In the genomic region with DNA sequence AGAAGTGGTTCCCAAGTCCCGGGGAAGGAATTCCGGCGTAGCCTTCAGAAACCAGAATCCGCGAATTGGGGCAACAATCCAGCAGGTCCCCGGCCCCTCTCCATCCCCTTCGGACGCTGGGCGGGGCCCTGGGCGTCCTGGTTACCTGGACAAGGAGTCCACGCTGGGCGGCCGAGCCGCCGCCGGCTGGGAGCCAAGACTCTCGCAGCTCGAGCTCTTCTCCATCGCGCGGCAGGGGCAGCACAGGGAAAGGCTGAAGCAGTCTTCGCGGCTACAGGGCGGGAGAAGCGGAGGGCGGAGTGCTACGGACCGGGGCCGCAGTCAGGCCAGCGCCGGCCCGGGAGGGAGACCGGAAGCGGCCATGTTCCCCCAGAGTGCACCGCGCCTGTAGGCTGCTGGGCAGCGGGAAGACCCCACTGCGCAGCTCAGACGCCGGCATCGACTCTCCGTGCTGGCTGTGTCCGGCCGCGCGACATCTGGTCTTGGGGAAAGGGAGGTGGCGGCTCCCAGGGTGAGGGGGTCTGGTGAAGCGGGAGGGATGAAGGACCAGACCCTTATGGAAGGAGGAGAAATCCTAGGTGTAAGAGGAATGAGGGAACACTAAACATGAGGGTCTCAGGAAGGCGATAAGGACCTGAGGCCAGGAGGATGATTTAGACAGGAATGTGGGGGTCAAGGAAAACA, we compare ENCODE assay signal across 1 cellular context.
TF ChIP-seq lines count a peak whose summit lies in the region.

A gene (minus strand): TSS at position 378 of the 684 bp plus-strand sequence. CDS start 153 bp downstream, at position 225.

TF ChIP-seq in HEK293, 187 proteins besides CTCF, POLR2A, EP300 and RAD21 (continued from another document and continues in another):
- TF ChIP-seq ZNF274 (IDR thresholded peaks at IDR 0.05; ENCODE audit: low read length) (no peak), ZNF274 (tag by site-specific recombination; IDR thresholded peaks at IDR 0.05; ENCODE audit: borderline replicate concordance) (no peak), SP2 (tag by site-specific recombination; IDR thresholded peaks at IDR 0.05) (peak; percentile 55), ZFP37 (tag by site-specific recombination; IDR thresholded peaks at IDR 0.05) (peak; percentile 89; the same call in 1 of the 2 replicates), KLF16 (tag by site-specific recombination; IDR thresholded peaks at IDR 0.05) (peak; percentile 54; the same call in 1 of the 2 replicates), ZBTB48 (tag by site-specific recombination; IDR thresholded peaks at IDR 0.05) (peak; percentile 11; the same call in 1 of the 2 replicates), KLF1 (tag by site-specific recombination; IDR thresholded peaks at IDR 0.05) (peak; percentile 29; the same call in 1 of the 2 replicates), ZNF629 (tag by site-specific recombination; IDR thresholded peaks at IDR 0.05) (peak; percentile 54), ZNF624 (tag by site-specific recombination; IDR thresholded peaks at IDR 0.05) (no peak), OVOL3 (tag by site-specific recombination; IDR thresholded peaks at IDR 0.05) (no peak), ZNF571 (tag by site-specific recombination; IDR thresholded peaks at IDR 0.05) (no peak), ZNF211 (tag by site-specific recombination; IDR thresholded peaks at IDR 0.05; ENCODE audit: low read depth) (no peak), ZNF660 (tag by site-specific recombination; IDR thresholded peaks at IDR 0.05) (peak; percentile 70), MYNN (tag by site-specific recombination; IDR thresholded peaks at IDR 0.05; ENCODE audit: borderline replicate concordance) (no peak), ZNF202 (tag by site-specific recombination; IDR thresholded peaks at IDR 0.05; ENCODE audit: borderline replicate concordance) (no peak), ZFHX2 (tag by site-specific recombination; conservative IDR thresholded peaks at IDR 0.05) (no peak), SP3 (tag by site-specific recombination; IDR thresholded peaks at IDR 0.05) (peak; percentile 64), ZNF555 (tag by site-specific recombination; conservative IDR thresholded peaks at IDR 0.05) (no peak), ZNF175 (tag by site-specific recombination; IDR thresholded peaks at IDR 0.05) (no peak), BCL11B (tag by site-specific recombination; IDR thresholded peaks at IDR 0.05; ENCODE audit: low read depth) (peak; percentile 95), OSR2 (tag by site-specific recombination; IDR thresholded peaks at IDR 0.05) (no peak), ZNF292 (tag by site-specific recombination; IDR thresholded peaks at IDR 0.05; ENCODE audit: borderline replicate concordance, low read depth) (no peak), ZNF311 (tag by site-specific recombination; IDR thresholded peaks at IDR 0.05; ENCODE audit: borderline replicate concordance) (no peak), ZNF335 (tag by site-specific recombination; conservative IDR thresholded peaks at IDR 0.05) (peak; percentile 99), KLF7 (tag by site-specific recombination; IDR thresholded peaks at IDR 0.05; ENCODE audit: borderline replicate concordance) (peak; percentile 29; the same call in 1 of the 2 replicates), ZNF121 (tag by site-specific recombination; IDR thresholded peaks at IDR 0.05) (0 out of 2 replicates have a peak, but pooled peaks have one; percentile 21), ZNF501 (tag by site-specific recombination; IDR thresholded peaks at IDR 0.05) (peak; percentile 92), ZNF600 (tag by site-specific recombination; IDR thresholded peaks at IDR 0.05) (peak; percentile 40; the same call in 1 of the 2 replicates), GLIS2 (tag by site-specific recombination; IDR thresholded peaks at IDR 0.05) (peak; percentile 86), YY2 (tag by site-specific recombination; IDR thresholded peaks at IDR 0.05) (peak; percentile 74), SALL2 (tag by site-specific recombination; IDR thresholded peaks at IDR 0.05; ENCODE audit: borderline replicate concordance) (no peak), BCL11A (tag by site-specific recombination; IDR thresholded peaks at IDR 0.05; ENCODE audit: low read depth) (peak; percentile 74), ZBTB20 (tag by site-specific recombination; IDR thresholded peaks at IDR 0.05) (peak; percentile 86), ZNF747 (tag by site-specific recombination; IDR thresholded peaks at IDR 0.05) (no peak), ZNF558 (tag by site-specific recombination; IDR thresholded peaks at IDR 0.05) (no peak; the same call in 1 of the 2 replicates), ZNF2 (tag by site-specific recombination; IDR thresholded peaks at IDR 0.05) (peak; percentile 86), ZXDB (tag by site-specific recombination; IDR thresholded peaks at IDR 0.05) (peak; percentile 71), ZNF426 (tag by site-specific recombination; IDR thresholded peaks at IDR 0.05) (no peak), ZSCAN30 (tag by site-specific recombination; IDR thresholded peaks at IDR 0.05) (peak; percentile 76), ZNF521 (tag by site-specific recombination; IDR thresholded peaks at IDR 0.05) (no peak), TRIM28 (IDR thresholded peaks at IDR 0.05; ENCODE audit: borderline replicate concordance, low read length) (peak; percentile 50; the same call in 1 of the 2 replicates), ZNF561 (tag by site-specific recombination; IDR thresholded peaks at IDR 0.05; ENCODE audit: borderline replicate concordance) (0 out of 2 replicates have a peak, but pooled peaks have one; percentile 25)
- TF ChIP-seq, protein P1, sequence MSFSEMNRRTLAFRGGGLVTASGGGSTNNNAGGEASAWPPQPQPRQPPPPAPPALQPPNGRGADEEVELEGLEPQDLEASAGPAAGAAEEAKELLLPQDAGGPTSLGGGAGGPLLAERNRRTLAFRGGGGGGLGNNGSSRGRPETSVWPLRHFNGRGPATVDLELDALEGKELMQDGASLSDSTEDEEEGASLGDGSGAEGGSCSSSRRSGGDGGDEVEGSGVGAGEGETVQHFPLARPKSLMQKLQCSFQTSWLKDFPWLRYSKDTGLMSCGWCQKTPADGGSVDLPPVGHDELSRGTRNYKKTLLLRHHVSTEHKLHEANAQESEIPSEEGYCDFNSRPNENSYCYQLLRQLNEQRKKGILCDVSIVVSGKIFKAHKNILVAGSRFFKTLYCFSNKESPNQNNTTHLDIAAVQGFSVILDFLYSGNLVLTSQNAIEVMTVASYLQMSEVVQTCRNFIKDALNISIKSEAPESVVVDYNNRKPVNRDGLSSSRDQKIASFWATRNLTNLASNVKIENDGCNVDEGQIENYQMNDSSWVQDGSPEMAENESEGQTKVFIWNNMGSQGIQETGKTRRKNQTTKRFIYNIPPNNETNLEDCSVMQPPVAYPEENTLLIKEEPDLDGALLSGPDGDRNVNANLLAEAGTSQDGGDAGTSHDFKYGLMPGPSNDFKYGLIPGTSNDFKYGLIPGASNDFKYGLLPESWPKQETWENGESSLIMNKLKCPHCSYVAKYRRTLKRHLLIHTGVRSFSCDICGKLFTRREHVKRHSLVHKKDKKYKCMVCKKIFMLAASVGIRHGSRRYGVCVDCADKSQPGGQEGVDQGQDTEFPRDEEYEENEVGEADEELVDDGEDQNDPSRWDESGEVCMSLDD (tag by site-specific recombination; IDR thresholded peaks at IDR 0.05): peak; percentile 25; the same call in 1 of the 2 replicates
- TF ChIP-seq, protein P2, sequence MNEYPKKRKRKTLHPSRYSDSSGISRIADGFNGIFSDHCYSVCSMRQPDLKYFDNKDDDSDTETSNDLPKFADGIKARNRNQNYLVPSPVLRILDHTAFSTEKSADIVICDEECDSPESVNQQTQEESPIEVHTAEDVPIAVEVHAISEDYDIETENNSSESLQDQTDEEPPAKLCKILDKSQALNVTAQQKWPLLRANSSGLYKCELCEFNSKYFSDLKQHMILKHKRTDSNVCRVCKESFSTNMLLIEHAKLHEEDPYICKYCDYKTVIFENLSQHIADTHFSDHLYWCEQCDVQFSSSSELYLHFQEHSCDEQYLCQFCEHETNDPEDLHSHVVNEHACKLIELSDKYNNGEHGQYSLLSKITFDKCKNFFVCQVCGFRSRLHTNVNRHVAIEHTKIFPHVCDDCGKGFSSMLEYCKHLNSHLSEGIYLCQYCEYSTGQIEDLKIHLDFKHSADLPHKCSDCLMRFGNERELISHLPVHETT (tag by site-specific recombination; IDR thresholded peaks at IDR 0.05): peak; percentile 22; the same call in 1 of the 2 replicates
- TF ChIP-seq, protein P3, sequence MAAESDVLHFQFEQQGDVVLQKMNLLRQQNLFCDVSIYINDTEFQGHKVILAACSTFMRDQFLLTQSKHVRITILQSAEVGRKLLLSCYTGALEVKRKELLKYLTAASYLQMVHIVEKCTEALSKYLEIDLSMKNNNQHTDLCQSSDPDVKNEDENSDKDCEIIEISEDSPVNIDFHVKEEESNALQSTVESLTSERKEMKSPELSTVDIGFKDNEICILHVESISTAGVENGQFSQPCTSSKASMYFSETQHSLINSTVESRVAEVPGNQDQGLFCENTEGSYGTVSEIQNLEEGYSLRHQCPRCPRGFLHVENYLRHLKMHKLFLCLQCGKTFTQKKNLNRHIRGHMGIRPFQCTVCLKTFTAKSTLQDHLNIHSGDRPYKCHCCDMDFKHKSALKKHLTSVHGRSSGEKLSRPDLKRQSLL (tag by site-specific recombination; IDR thresholded peaks at IDR 0.05): 0 out of 2 replicates have a peak, but pooled peaks have one; percentile 23
- TF ChIP-seq, protein P4, sequence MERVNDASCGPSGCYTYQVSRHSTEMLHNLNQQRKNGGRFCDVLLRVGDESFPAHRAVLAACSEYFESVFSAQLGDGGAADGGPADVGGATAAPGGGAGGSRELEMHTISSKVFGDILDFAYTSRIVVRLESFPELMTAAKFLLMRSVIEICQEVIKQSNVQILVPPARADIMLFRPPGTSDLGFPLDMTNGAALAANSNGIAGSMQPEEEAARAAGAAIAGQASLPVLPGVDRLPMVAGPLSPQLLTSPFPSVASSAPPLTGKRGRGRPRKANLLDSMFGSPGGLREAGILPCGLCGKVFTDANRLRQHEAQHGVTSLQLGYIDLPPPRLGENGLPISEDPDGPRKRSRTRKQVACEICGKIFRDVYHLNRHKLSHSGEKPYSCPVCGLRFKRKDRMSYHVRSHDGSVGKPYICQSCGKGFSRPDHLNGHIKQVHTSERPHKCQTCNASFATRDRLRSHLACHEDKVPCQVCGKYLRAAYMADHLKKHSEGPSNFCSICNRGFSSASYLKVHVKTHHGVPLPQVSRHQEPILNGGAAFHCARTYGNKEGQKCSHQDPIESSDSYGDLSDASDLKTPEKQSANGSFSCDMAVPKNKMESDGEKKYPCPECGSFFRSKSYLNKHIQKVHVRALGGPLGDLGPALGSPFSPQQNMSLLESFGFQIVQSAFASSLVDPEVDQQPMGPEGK (tag by site-specific recombination; IDR thresholded peaks at IDR 0.05): peak; percentile 30; the same call in 1 of the 2 replicates
- TF ChIP-seq, protein P5, sequence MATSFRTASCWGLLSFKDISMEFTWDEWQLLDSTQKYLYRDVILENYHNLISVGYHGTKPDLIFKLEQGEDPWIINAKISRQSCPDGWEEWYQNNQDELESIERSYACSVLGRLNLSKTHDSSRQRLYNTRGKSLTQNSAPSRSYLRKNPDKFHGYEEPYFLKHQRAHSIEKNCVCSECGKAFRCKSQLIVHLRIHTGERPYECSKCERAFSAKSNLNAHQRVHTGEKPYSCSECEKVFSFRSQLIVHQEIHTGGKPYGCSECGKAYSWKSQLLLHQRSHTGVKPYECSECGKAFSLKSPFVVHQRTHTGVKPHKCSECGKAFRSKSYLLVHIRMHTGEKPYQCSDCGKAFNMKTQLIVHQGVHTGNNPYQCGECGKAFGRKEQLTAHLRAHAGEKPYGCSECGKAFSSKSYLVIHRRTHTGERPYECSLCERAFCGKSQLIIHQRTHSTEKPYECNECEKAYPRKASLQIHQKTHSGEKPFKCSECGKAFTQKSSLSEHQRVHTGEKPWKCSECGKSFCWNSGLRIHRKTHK (tag by site-specific recombination; IDR thresholded peaks at IDR 0.05): no peak
- TF ChIP-seq, protein P6, sequence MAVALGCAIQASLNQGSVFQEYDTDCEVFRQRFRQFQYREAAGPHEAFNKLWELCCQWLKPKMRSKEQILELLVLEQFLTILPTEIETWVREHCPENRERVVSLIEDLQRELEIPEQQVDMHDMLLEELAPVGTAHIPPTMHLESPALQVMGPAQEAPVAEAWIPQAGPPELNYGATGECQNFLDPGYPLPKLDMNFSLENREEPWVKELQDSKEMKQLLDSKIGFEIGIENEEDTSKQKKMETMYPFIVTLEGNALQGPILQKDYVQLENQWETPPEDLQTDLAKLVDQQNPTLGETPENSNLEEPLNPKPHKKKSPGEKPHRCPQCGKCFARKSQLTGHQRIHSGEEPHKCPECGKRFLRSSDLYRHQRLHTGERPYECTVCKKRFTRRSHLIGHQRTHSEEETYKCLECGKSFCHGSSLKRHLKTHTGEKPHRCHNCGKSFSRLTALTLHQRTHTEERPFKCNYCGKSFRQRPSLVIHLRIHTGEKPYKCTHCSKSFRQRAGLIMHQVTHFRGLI (tag by site-specific recombination; IDR thresholded peaks at IDR 0.05): 0 out of 2 replicates have a peak, but pooled peaks have one; percentile 20
- TF ChIP-seq, protein P7, sequence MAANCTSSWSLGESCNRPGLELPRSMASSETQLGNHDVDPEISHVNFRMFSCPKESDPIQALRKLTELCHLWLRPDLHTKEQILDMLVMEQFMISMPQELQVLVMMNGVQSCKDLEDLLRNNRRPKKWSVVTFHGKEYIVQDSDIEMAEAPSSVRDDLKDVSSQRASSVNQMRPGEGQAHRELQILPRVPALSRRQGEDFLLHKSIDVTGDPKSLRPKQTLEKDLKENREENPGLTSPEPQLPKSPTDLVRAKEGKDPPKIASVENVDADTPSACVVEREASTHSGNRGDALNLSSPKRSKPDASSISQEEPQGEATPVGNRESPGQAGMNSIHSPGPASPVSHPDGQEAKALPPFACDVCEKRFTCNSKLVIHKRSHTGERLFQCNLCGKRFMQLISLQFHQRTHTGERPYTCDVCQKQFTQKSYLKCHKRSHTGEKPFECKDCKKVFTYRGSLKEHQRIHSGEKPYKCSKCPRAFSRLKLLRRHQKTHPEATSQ (tag by site-specific recombination; IDR thresholded peaks at IDR 0.05): no peak
- TF ChIP-seq, protein P8, sequence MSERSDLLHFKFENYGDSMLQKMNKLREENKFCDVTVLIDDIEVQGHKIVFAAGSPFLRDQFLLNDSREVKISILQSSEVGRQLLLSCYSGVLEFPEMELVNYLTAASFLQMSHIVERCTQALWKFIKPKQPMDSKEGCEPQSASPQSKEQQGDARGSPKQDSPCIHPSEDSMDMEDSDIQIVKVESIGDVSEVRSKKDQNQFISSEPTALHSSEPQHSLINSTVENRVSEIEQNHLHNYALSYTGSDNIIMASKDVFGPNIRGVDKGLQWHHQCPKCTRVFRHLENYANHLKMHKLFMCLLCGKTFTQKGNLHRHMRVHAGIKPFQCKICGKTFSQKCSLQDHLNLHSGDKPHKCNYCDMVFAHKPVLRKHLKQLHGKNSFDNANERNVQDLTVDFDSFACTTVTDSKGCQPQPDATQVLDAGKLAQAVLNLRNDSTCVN (tag by site-specific recombination; optimal IDR thresholded peaks at IDR 0.05): peak; percentile 41
